1 cellular context compared by ENCODE assay signal in the genomic region with DNA sequence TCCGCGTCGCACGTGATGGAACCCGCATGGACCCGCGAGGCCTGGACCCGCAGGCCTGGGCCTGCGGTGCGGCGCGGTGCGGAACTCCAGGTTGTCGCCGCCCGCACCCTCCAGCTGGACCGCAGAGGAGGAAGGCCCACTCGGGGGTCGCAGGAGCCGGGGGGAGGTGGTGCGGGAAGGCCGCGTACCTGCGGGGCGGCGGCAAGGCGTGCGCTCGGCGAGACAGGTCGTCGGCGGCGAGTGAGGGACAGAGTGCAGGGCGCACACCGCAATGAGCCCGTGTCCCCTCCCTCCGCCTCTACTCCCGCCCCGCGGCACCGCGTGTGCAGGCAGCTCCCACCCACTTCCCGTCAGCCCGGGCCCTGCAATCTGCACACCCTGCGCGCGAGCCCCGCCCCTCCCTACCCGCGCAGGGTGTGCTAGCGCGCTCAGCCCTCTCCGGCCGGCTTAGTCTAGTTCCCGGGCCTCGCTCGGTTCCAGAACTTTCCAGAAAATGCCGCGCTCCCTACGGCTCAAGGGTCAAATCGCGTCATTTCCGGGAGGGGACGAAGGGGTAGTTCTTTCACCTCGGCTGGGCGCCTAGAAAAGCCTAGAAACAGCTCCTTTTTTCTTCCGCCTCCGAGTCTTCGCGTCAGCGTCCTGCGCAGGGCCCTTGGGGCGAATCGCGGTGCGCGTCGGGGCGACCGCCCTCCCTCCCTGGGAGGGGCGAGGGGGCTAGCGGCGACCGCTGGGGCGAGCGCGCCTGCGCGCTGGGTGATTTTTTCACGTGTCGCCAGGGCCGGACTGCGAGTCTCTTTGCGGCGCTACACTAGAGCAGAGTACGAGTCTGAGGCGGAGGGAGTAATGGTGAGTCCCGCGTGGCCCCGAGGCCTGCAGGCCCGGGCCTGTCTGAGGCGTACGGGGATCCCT.
A peak's percentile ranks its signal among the peaks of the same experiment; 100 is the strongest.
TF ChIP-seq lines count a peak whose summit lies in the region.

A gene (minus strand): TSS at position 247 of the 909 bp plus-strand sequence. CDS start 992 bp downstream, outside the sequence.
A gene (plus strand): TSS at position 786 of the 909 bp plus-strand sequence. CDS start 58 bp downstream, at position 844.

TF ChIP-seq in HepG2, 621 proteins besides CTCF, POLR2A, EP300 and RAD21 (continued from another document and continues in another):
- TF ChIP-seq, protein P1, sequence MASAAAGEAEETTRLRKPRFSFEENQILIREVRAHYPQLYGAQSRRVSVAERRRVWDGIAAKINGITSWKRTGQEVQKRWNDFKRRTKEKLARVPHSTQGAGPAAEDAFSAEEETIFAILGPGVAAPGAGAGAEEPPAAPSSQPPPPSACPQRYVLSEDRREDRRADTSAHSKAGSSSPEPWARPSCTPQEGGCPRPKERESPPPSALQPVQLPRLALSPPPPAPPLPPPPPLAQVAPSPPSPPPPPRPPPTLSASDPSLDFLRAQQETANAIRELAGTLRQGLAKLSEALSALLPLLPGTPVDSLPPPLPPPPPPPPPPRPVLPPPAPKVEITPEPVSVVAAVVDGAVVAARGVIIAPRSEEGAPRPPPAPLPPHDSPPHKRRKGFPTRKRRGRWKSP (CRISPR knock-in tag; IDR thresholded peaks at IDR 0.05), result peak; percentile 97
- TF ChIP-seq ZNF343 (CRISPR knock-in tag; IDR thresholded peaks at IDR 0.05) (peak; percentile 95), ASH2L (IDR thresholded peaks at IDR 0.05; ENCODE audit: insufficient read length, low read depth, low read length) (peak; percentile 74), ZSCAN9 (CRISPR knock-in tag; IDR thresholded peaks at IDR 0.05; ENCODE audit: borderline replicate concordance) (peak; percentile 96), ZNF430 (CRISPR knock-in tag; IDR thresholded peaks at IDR 0.05) (peak; percentile 97), TBX3 (IDR thresholded peaks at IDR 0.05; ENCODE audit: borderline replicate concordance) (peak; percentile 87), ZNF598 (CRISPR knock-in tag; IDR thresholded peaks at IDR 0.05; ENCODE audit: borderline replicate concordance) (peak; percentile 80), ZMYM4 (CRISPR knock-in tag; IDR thresholded peaks at IDR 0.05) (peak; percentile 96), CAMTA2 (CRISPR knock-in tag; IDR thresholded peaks at IDR 0.05; ENCODE audit: borderline replicate concordance) (peak; percentile 91; the same call in 1 of the 2 replicates), TMF1 (CRISPR knock-in tag; IDR thresholded peaks at IDR 0.05; ENCODE audit: low read depth) (no peak; the same call in 1 of the 2 replicates), SRF (IDR thresholded peaks at IDR 0.05; ENCODE audit: low read depth, low read length) (peak; percentile 48; the same call in 1 of the 2 replicates), SALL2 (CRISPR knock-in tag; IDR thresholded peaks at IDR 0.05) (peak; percentile 97), SRSF4 (IDR thresholded peaks at IDR 0.05; ENCODE audit: low read depth, low read length, poor library complexity, severe bottlenecking) (no peak), ZFY (CRISPR knock-in tag; IDR thresholded peaks at IDR 0.05) (peak; percentile 98), TCF7L2 (IDR thresholded peaks at IDR 0.05; ENCODE audit: low read depth, low read length) (no peak), MIER2 (CRISPR knock-in tag; IDR thresholded peaks at IDR 0.05) (peak; percentile 66; the same call in 1 of the 2 replicates), ISL2 (CRISPR knock-in tag; IDR thresholded peaks at IDR 0.05) (peak; percentile 93), ZNF841 (CRISPR knock-in tag; IDR thresholded peaks at IDR 0.05; ENCODE audit: borderline replicate concordance) (peak; percentile 95; the same call in 1 of the 2 replicates), ZKSCAN8 (CRISPR knock-in tag; IDR thresholded peaks at IDR 0.05; ENCODE audit: borderline replicate concordance) (peak; percentile 90; the same call in 1 of the 2 replicates), XRCC5 (optimal IDR thresholded peaks at IDR 0.05; ENCODE audit: low read length) (peak; percentile 100), TAF15 (IDR thresholded peaks at IDR 0.05; ENCODE audit: low read depth, low read length, poor library complexity, severe bottlenecking) (peak; percentile 70), NFKBIZ (CRISPR knock-in tag; IDR thresholded peaks at IDR 0.05) (peak; percentile 93; the same call in 1 of the 2 replicates), ZNF3 (CRISPR knock-in tag; IDR thresholded peaks at IDR 0.05) (0 out of 2 replicates have a peak, but pooled peaks have one; percentile 26), PRPF4 (IDR thresholded peaks at IDR 0.05; ENCODE audit: low read depth, low read length, poor library complexity, severe bottlenecking) (no peak)
- TF ChIP-seq, protein P2, sequence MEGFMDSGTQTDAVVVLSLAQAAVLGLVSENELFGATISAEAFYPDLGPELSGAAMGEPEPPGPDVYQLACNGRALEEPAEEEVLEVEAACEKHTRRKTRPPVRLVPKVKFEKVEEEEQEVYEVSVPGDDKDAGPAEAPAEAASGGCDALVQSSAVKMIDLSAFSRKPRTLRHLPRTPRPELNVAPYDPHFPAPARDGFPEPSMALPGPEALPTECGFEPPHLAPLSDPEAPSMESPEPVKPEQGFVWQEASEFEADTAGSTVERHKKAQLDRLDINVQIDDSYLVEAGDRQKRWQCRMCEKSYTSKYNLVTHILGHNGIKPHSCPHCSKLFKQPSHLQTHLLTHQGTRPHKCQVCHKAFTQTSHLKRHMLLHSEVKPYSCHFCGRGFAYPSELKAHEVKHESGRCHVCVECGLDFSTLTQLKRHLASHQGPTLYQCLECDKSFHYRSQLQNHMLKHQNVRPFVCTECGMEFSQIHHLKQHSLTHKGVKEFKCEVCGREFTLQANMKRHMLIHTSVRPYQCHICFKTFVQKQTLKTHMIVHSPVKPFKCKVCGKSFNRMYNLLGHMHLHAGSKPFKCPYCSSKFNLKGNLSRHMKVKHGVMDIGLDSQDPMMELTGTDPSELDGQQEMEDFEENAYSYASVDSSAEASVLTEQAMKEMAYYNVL (CRISPR knock-in tag; IDR thresholded peaks at IDR 0.05; ENCODE audit: borderline replicate concordance), result peak; percentile 45
- TF ChIP-seq, protein P3, sequence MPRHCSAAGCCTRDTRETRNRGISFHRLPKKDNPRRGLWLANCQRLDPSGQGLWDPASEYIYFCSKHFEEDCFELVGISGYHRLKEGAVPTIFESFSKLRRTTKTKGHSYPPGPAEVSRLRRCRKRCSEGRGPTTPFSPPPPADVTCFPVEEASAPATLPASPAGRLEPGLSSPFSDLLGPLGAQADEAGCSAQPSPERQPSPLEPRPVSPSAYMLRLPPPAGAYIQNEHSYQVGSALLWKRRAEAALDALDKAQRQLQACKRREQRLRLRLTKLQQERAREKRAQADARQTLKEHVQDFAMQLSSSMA (CRISPR knock-in tag; IDR thresholded peaks at IDR 0.05), result peak; percentile 97
- TF ChIP-seq, protein P4, sequence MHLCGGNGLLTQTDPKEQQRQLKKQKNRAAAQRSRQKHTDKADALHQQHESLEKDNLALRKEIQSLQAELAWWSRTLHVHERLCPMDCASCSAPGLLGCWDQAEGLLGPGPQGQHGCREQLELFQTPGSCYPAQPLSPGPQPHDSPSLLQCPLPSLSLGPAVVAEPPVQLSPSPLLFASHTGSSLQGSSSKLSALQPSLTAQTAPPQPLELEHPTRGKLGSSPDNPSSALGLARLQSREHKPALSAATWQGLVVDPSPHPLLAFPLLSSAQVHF (CRISPR knock-in tag; IDR thresholded peaks at IDR 0.05), result peak; percentile 98
- TF ChIP-seq, protein P5, sequence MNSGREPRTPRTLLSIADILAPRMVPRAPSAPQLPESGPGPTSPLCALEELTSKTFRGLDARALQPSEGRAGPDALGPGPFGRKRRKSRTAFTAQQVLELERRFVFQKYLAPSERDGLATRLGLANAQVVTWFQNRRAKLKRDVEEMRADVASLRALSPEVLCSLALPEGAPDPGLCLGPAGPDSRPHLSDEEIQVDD (CRISPR knock-in tag; IDR thresholded peaks at IDR 0.05; ENCODE audit: borderline replicate concordance), result peak; percentile 99
- TF ChIP-seq, protein P6, sequence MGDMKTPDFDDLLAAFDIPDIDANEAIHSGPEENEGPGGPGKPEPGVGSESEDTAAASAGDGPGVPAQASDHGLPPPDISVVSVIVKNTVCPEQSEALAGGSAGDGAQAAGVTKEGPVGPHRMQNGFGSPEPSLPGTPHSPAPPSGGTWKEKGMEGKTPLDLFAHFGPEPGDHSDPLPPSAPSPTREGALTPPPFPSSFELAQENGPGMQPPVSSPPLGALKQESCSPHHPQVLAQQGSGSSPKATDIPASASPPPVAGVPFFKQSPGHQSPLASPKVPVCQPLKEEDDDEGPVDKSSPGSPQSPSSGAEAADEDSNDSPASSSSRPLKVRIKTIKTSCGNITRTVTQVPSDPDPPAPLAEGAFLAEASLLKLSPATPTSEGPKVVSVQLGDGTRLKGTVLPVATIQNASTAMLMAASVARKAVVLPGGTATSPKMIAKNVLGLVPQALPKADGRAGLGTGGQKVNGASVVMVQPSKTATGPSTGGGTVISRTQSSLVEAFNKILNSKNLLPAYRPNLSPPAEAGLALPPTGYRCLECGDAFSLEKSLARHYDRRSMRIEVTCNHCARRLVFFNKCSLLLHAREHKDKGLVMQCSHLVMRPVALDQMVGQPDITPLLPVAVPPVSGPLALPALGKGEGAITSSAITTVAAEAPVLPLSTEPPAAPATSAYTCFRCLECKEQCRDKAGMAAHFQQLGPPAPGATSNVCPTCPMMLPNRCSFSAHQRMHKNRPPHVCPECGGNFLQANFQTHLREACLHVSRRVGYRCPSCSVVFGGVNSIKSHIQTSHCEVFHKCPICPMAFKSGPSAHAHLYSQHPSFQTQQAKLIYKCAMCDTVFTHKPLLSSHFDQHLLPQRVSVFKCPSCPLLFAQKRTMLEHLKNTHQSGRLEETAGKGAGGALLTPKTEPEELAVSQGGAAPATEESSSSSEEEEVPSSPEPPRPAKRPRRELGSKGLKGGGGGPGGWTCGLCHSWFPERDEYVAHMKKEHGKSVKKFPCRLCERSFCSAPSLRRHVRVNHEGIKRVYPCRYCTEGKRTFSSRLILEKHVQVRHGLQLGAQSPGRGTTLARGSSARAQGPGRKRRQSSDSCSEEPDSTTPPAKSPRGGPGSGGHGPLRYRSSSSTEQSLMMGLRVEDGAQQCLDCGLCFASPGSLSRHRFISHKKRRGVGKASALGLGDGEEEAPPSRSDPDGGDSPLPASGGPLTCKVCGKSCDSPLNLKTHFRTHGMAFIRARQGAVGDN (CRISPR knock-in tag; IDR thresholded peaks at IDR 0.05), result peak; percentile 97
- TF ChIP-seq, protein P7, sequence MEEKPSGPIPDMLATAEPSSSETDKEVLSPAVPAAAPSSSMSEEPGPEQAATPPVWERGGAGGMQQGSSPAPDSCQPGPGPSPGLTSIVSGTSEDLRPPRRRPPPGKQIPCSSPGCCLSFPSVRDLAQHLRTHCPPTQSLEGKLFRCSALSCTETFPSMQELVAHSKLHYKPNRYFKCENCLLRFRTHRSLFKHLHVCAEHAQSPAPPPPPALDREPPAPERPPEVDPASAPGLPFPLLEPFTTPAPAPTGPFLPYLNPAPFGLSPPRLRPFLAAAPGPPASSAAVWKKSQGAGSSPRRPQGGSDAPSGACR (CRISPR knock-in tag; IDR thresholded peaks at IDR 0.05), result peak; percentile 63; the same call in 1 of the 2 replicates
- TF ChIP-seq, protein P8, sequence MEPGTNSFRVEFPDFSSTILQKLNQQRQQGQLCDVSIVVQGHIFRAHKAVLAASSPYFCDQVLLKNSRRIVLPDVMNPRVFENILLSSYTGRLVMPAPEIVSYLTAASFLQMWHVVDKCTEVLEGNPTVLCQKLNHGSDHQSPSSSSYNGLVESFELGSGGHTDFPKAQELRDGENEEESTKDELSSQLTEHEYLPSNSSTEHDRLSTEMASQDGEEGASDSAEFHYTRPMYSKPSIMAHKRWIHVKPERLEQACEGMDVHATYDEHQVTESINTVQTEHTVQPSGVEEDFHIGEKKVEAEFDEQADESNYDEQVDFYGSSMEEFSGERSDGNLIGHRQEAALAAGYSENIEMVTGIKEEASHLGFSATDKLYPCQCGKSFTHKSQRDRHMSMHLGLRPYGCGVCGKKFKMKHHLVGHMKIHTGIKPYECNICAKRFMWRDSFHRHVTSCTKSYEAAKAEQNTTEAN (CRISPR knock-in tag; conservative IDR thresholded peaks at IDR 0.05), result no peak; the same call in 1 of the 2 replicates
- TF ChIP-seq, protein P9, sequence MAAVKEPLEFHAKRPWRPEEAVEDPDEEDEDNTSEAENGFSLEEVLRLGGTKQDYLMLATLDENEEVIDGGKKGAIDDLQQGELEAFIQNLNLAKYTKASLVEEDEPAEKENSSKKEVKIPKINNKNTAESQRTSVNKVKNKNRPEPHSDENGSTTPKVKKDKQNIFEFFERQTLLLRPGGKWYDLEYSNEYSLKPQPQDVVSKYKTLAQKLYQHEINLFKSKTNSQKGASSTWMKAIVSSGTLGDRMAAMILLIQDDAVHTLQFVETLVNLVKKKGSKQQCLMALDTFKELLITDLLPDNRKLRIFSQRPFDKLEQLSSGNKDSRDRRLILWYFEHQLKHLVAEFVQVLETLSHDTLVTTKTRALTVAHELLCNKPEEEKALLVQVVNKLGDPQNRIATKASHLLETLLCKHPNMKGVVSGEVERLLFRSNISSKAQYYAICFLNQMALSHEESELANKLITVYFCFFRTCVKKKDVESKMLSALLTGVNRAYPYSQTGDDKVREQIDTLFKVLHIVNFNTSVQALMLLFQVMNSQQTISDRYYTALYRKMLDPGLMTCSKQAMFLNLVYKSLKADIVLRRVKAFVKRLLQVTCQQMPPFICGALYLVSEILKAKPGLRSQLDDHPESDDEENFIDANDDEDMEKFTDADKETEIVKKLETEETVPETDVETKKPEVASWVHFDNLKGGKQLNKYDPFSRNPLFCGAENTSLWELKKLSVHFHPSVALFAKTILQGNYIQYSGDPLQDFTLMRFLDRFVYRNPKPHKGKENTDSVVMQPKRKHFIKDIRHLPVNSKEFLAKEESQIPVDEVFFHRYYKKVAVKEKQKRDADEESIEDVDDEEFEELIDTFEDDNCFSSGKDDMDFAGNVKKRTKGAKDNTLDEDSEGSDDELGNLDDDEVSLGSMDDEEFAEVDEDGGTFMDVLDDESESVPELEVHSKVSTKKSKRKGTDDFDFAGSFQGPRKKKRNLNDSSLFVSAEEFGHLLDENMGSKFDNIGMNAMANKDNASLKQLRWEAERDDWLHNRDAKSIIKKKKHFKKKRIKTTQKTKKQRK (IDR thresholded peaks at IDR 0.05; ENCODE audit: low read length), result no peak
